Comparison of ENCODE assay signal across 28 cellular contexts in the genomic region with DNA sequence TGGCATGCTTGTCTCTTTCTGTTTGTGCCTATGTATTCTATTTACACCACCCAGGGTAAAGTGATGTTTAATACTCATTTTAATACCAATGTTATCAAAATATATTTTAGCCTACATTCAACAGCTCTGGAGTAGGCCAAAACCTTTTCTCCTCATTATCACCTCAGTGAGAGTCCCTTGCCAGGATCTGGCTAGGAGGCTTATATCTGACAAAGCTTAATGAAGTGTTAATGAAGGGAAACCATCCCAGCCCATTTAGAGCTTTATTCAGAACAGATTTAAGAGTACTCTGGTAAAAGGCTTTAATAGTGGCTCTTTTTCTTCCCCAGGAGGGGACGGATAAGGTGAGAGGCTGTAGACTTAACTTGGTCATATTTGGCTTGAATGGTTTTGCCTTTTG.
"Had no signal": no experiment of that assay in that cellular context is flagged by ENCODE, and none has a peak within 500 bp of the region (broad histone marks: within the 10 kb centered on the region; RNA-seq: fewer than 3 reads in every experiment).

No MANE protein-coding gene starts in this region.

- H3K4me1 ChIP-seq: adrenal gland, body of pancreas, colonic mucosa, foreskin keratinocyte, gastrocnemius medialis, heart left ventricle had no signal

- H3K27me3 ChIP-seq: adrenal gland, body of pancreas, colonic mucosa, foreskin keratinocyte, gastrocnemius medialis had no signal

- H3K27ac ChIP-seq: adrenal gland, body of pancreas, colonic mucosa, foreskin keratinocyte, gastrocnemius medialis, heart left ventricle, WERI-Rb-1 had no signal

- H3K4me3 ChIP-seq: adrenal gland, body of pancreas, colonic mucosa, gastrocnemius medialis, heart left ventricle had no signal

- DNase-seq: activated B cell treated with CpG ODN at 0.5 μM for 24 hours; activated CD4-positive, alpha-beta T cell treated with anti-CD3 and anti-CD28 coated beads for 48 hours; activated CD4-positive, alpha-beta T cell treated with anti-CD3 and anti-CD28 coated beads, Interleukin-2, amount 50 U/mL, for 1 hour; activated CD4-positive, alpha-beta T cell treated with anti-CD3 and anti-CD28 coated beads, Interleukin-2, amount 50 U/mL, for 48 hours; activated CD8-positive, alpha-beta memory T cell treated with anti-CD3 and anti-CD28 coated beads for 24 hours; activated CD8-positive, alpha-beta T cell treated with anti-CD3 and anti-CD28 coated beads for 36 hours; activated effector memory CD4-positive, alpha-beta T cell treated with anti-CD3 and anti-CD28 coated beads, Interleukin-2, amount 50 U/mL, for 16 hours; activated naive CD4-positive, alpha-beta T cell treated with anti-CD3 and anti-CD28 coated beads for 36 hours; activated naive CD8-positive, alpha-beta T cell treated with anti-CD3 and anti-CD28 coated beads for 36 hours; activated naive CD8-positive, alpha-beta T cell treated with anti-CD3 and anti-CD28 coated beads, Interleukin-2, amount 50 U/mL, for 24 hours; activated T-cell treated with anti-CD3 and anti-CD28 coated beads, Interleukin-2, amount 50 U/mL, for 1 hour; activated T-cell treated with anti-CD3 and anti-CD28 coated beads, Interleukin-2, amount 50 U/mL, for 48 hours; adrenal gland; amygdala; aorta; body of pancreas; caudate nucleus; colonic mucosa; effector CD8-positive, alpha-beta T cell; foreskin keratinocyte; gastrocnemius medialis; glutamatergic neuron; heart left ventricle; T-helper 17 cell; T1000; WERI-Rb-1 had no signal

- H3K36me3 ChIP-seq: adrenal gland, colonic mucosa, gastrocnemius medialis, heart left ventricle, WERI-Rb-1 had no signal

- ATAC-seq: activated CD4-positive, CD25-positive, alpha-beta regulatory T cell treated with anti-CD3 and anti-CD28 coated beads, Interleukin-2, amount 50 U/mL, for 24 hours; activated CD8-positive, alpha-beta T cell treated with anti-CD3 and anti-CD28 coated beads for 36 hours; activated naive CD8-positive, alpha-beta T cell treated with anti-CD3 and anti-CD28 coated beads, Interleukin-2, amount 50 U/mL, for 24 hours; body of pancreas; esophagus mucosa; foreskin keratinocyte; gastrocnemius medialis; heart left ventricle; T-helper 17 cell had no signal
